In the genomic region with DNA sequence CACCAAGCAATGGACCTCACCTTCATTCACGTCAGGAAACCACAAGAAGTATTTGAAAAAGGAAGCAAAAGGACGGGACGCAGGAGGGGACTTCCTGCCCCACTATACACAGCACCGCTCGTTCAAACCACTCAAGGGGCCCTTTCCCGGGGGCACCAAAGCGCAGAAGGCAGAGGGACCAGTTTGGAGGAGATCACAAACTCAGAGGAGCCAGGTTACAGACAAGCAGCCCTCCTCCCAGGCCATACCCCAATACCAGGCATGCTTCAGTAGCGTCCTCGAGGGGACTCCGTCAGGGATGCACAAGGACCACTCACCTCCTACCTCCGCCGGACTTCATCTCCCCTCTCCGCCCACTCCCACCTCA, we compare ENCODE assay signal across 8 cellular contexts. TPM values are rescaled to one million over a fixed set of nuclear protein-coding genes. Genes with fewer than 3 reads are reported as not detected.
DNase-seq lines count a peak whose midpoint lies in the region; ATAC-seq, FAIRE-seq and TF ChIP-seq lines count a peak whose summit lies in the region.

No MANE protein-coding gene starts in this region.

- H3K27me3 ChIP-seq in esophagus squamous epithelium (no peaks in the 10 kb centered on the region), ovary (no peaks in the 10 kb centered on the region)

- POLR2A ChIA-PET in A549 (lab: Yijun Ruan, JAX) = interaction anchor here (0.5 to 2.4 kb wide), 4 partner anchors 10 to 33 kb away, joined by 3 to 12 read pairs (median 8); partner anchors contain the start of genes CREB3L4, JTB and RPS27

- H3K4me3 ChIP-seq in A549 (peak overlapping the region; percentile 94), esophagus squamous epithelium (peak overlapping the region; percentile 89 to 98 (median 92)), ovary (peak overlapping the region; percentile 72)

- H3K9me3 ChIP-seq in A549 (no peaks in the 10 kb centered on the region), esophagus squamous epithelium (no peaks in the 10 kb centered on the region), ovary (no peaks in the 10 kb centered on the region)

- H3K27ac ChIP-seq in A549 (peak overlapping the region; percentile 92 to 95), esophagus squamous epithelium (peak overlapping the region; percentile 95 to 97 (median 96)), ovary (peak overlapping the region in 1 of 2 donors; percentile 71)

- peak overlapping the region; percentile 90 for H3K4me2 ChIP-seq in A549

- WGBS in A549 (ENCODE audit: missing lambda C conversion rate) = 2% methylated on average over 13 of the region's 13 CpGs
- WGBS in esophagus squamous epithelium, 2 donors = 0% methylated on average over 8 to 13 of the region's 13 CpGs
- 0% methylated on average over 13 of the region's 13 CpGs for WGBS in ovary, 3 donors

- H3K4me1 ChIP-seq in A549 (peaks cover 32% of the 10 kb centered on the region), esophagus squamous epithelium (peaks cover 33 to 79% (median 42%) of the 10 kb centered on the region in 3 donors), ovary (ENCODE audit: insufficient read depth) (peaks cover 31% of the 10 kb centered on the region)

- no peak for DNase-seq in A549 (ENCODE audit: low read depth in 1 of 2, low spot score in 1 of 2)
- DNase-seq in activated CD4-positive, CD25-positive, alpha-beta regulatory T cell treated with anti-CD3 and anti-CD28 coated beads, Interleukin-2, amount 50 U/mL, for 72 hours = peak; percentile 49
- DNase-seq in esophagus squamous epithelium (lab: John Stamatoyannopoulos, UW) = no peak
- DNase-seq in ovary = no peak
- DNase-seq in GDM1 (lab: John Stamatoyannopoulos, UW) = no peak
- DNase-seq in globus pallidus (ENCODE audit: low spot score) = no peak

- intact Hi-C loops in esophagus squamous epithelium (cut with DNase I) (no loop called here), ovary (cut with DNase I) (loop anchor here in 1 of 4 donors (10.0 kb wide), 1 partner anchor 163 kb away; no protein-coding TSS in a partner anchor)

- no peak for FAIRE-seq in A549 (lab: Jason Lieb, UNC)

- CTCF ChIA-PET in A549 (lab: Yijun Ruan, JAX) = interaction anchor here (0.9 to 7.5 kb wide), 5 partner anchors 10 to 160 kb away, joined by 3 to 75 read pairs (median 5); partner anchors contain the start of genes CREB3L4, DENND4B and RAB13

- no peak for TF ChIP-seq EP300 in A549 (IDR thresholded peaks at IDR 0.05)
- TF ChIP-seq EP300 in ovary (IDR thresholded peaks at IDR 0.05) = no peak

- H3K36me3 ChIP-seq in esophagus squamous epithelium (peaks cover 17 to 50% (median 23%) of the 10 kb centered on the region in 3 donors), ovary (no peaks in the 10 kb centered on the region)

- TF ChIP-seq CTCF in A549 (IDR thresholded peaks at IDR 0.05) (no peak; the same call in 2 of the 3 replicates), esophagus squamous epithelium (IDR thresholded peaks at IDR 0.05) (no peak), ovary (IDR thresholded peaks at IDR 0.05) (no peak)

- ATAC-seq in A549 (peak; percentile 39 to 47), GM18868 (IDR thresholded peaks at IDR 0.05; ENCODE audit: unreplicated experiment) (peak; percentile 16), HG03432 (IDR thresholded peaks at IDR 0.05; ENCODE audit: unreplicated experiment) (peak; percentile 11)

- TF ChIP-seq RAD21 in A549 (conservative IDR thresholded peaks at IDR 0.05 in 1 of 2, IDR thresholded peaks at IDR 0.05 in 1 of 2) = no peak

- TF ChIP-seq POLR2A in A549 (IDR thresholded peaks at IDR 0.05; ENCODE audit: low read length) = no peak
- TF ChIP-seq POLR2A in esophagus squamous epithelium (IDR thresholded peaks at IDR 0.05) = no peak
- TF ChIP-seq POLR2A in ovary (IDR thresholded peaks at IDR 0.05) = no peak

TF ChIP-seq in A549, 52 proteins besides CTCF, POLR2A, EP300 and RAD21 (continues in another document):
- no peak for TF ChIP-seq RNF2 (IDR thresholded peaks at IDR 0.05; ENCODE audit: borderline replicate concordance, low read depth)
- no peak for TF ChIP-seq REST (IDR thresholded peaks at IDR 0.05)
- no peak for TF ChIP-seq HOXB13 (CRISPR knock-in tag; IDR thresholded peaks at IDR 0.05; ENCODE audit: low read depth)
- TF ChIP-seq HEYL (CRISPR knock-in tag; IDR thresholded peaks at IDR 0.05) = no peak
- TF ChIP-seq FOSB (CRISPR knock-in tag; IDR thresholded peaks at IDR 0.05) = no peak
- TF ChIP-seq BHLHE40 (IDR thresholded peaks at IDR 0.05; ENCODE audit: low read depth, low read length) = no peak
- TF ChIP-seq EHMT2 (IDR thresholded peaks at IDR 0.05; ENCODE audit: low read depth) = no peak
- no peak for TF ChIP-seq MAZ (IDR thresholded peaks at IDR 0.05; ENCODE audit: borderline replicate concordance, low read depth, low read length)
- TF ChIP-seq KDM5A (IDR thresholded peaks at IDR 0.05) = no peak
- no peak for TF ChIP-seq HDAC2 (IDR thresholded peaks at IDR 0.05)
- no peak for TF ChIP-seq FOXS1 (CRISPR knock-in tag; IDR thresholded peaks at IDR 0.05)

RNA-seq across cellular contexts. Expression of gene CRTC2, which starts 0.7 kb away (rescaled TPM):
- polyA plus RNA-seq in A549 (2011; rRNA removed) (19.7 and 23.9 TPM in 2 replicates), A549 (2017; fragmentation: RNase III; extraction: RNeasy Plus Mini Kit Qiagen cat#74134 plus additional on column Dnase treatment) (19.1 to 22.3 TPM (median 21.6 TPM) in 3 replicates), ovary (10 to 100 TPM; 20.3 to 44.6 TPM)
- polyA plus RNA-seq in A549 (2012; cell fraction: cytosol; rRNA removed) = 18.3 and 23.3 TPM in 2 replicates
- polyA plus RNA-seq in A549 (2012; cell fraction: nucleus; rRNA removed) = 48.0 and 61.6 TPM in 2 replicates
- 55.1 and 61.7 TPM in 2 replicates for polyA minus RNA-seq in A549 (2011; rRNA and poly(A)+ RNA removed)
- total RNA-seq in esophagus squamous epithelium (10 to 100 TPM in 1 of 4 donors, 1 to 10 TPM in 3; 7.5 to 13.2 (median 8.0) TPM), ovary (10 to 100 TPM; 19.2 to 52.5 (median 37.9) TPM)

RNA-seq across cellular contexts. Expression of gene SLC39A1, which starts 5.6 kb away (rescaled TPM):
- polyA plus RNA-seq in A549 (2011; rRNA removed) (80.6 and 90.8 TPM in 2 replicates), A549 (2017; fragmentation: RNase III; extraction: RNeasy Plus Mini Kit Qiagen cat#74134 plus additional on column Dnase treatment) (95.6 to 108 TPM (median 104 TPM) in 3 replicates), ovary (100 to 1,000 TPM in 1 of 2 donors, 10 to 100 TPM in 1; 83.6 to 121 TPM)
- 87.4 and 122 TPM in 2 replicates for polyA plus RNA-seq in A549 (2012; cell fraction: cytosol; rRNA removed)
- polyA plus RNA-seq in A549 (2012; cell fraction: nucleus; rRNA removed) = 92.1 and 95.1 TPM in 2 replicates
- 58.9 and 67.1 TPM in 2 replicates for polyA minus RNA-seq in A549 (2011; rRNA and poly(A)+ RNA removed)
- total RNA-seq in esophagus squamous epithelium (10 to 100 TPM; 42.5 to 74.2 (median 58.8) TPM), ovary (10 to 100 TPM; 59.3 to 83.7 (median 67.2) TPM)

RNA-seq across cellular contexts. Expression of gene CREB3L4, which starts 10.0 kb away (rescaled TPM):
- polyA plus RNA-seq in A549 (2011; rRNA removed) (14.3 and 18.0 TPM in 2 replicates), A549 (2017; fragmentation: RNase III; extraction: RNeasy Plus Mini Kit Qiagen cat#74134 plus additional on column Dnase treatment) (6.5 to 11.7 TPM (median 10.1 TPM) in 3 replicates), ovary (10 to 100 TPM; 17.6 to 27.2 TPM)
- 13.4 and 15.5 TPM in 2 replicates for polyA plus RNA-seq in A549 (2012; cell fraction: cytosol; rRNA removed)
- 20.4 and 22.4 TPM in 2 replicates for polyA plus RNA-seq in A549 (2012; cell fraction: nucleus; rRNA removed)
- 13.2 and 17.2 TPM in 2 replicates for polyA minus RNA-seq in A549 (2011; rRNA and poly(A)+ RNA removed)
- total RNA-seq in esophagus squamous epithelium (10 to 100 TPM in 1 of 4 donors, 1 to 10 TPM in 3; 3.7 to 14.4 (median 8.1) TPM), ovary (10 to 100 TPM; 10.5 to 24.9 (median 14.9) TPM)

RNA-seq across cellular contexts. Expression of gene DENND4B, which starts 11.2 kb away (rescaled TPM):
- polyA plus RNA-seq in A549 (2011; rRNA removed) (18.7 and 24.1 TPM in 2 replicates), A549 (2017; fragmentation: RNase III; extraction: RNeasy Plus Mini Kit Qiagen cat#74134 plus additional on column Dnase treatment) (37.0 to 44.0 TPM (median 43.3 TPM) in 3 replicates), ovary (10 to 100 TPM; 20.9 to 29.6 TPM)
- polyA plus RNA-seq in A549 (2012; cell fraction: cytosol; rRNA removed) = 35.9 and 47.7 TPM in 2 replicates
- 219 and 307 TPM in 2 replicates for polyA plus RNA-seq in A549 (2012; cell fraction: nucleus; rRNA removed)
- polyA minus RNA-seq in A549 (2011; rRNA and poly(A)+ RNA removed) = 32.5 and 43.4 TPM in 2 replicates
- total RNA-seq in esophagus squamous epithelium (10 to 100 TPM in 3 of 4 donors, 1 to 10 TPM in 1; 5.9 to 31.7 (median 14.1) TPM), ovary (10 to 100 TPM; 21.3 to 83.1 (median 57.3) TPM)

RNA-seq across cellular contexts. Expression of gene JTB, which starts 19.7 kb away (rescaled TPM):
- polyA plus RNA-seq in A549 (2011; rRNA removed) (162 and 178 TPM in 2 replicates), A549 (2017; fragmentation: RNase III; extraction: RNeasy Plus Mini Kit Qiagen cat#74134 plus additional on column Dnase treatment) (103 to 106 TPM (median 103 TPM) in 3 replicates), ovary (100 to 1,000 TPM in 1 of 2 donors, 10 to 100 TPM in 1; 77.5 to 150 TPM)
- 170 and 197 TPM in 2 replicates for polyA plus RNA-seq in A549 (2012; cell fraction: cytosol; rRNA removed)
- 101 and 105 TPM in 2 replicates for polyA plus RNA-seq in A549 (2012; cell fraction: nucleus; rRNA removed)
- 49.3 and 50.3 TPM in 2 replicates for polyA minus RNA-seq in A549 (2011; rRNA and poly(A)+ RNA removed)
- total RNA-seq in esophagus squamous epithelium (100 to 1,000 TPM; 144 to 225 (median 204) TPM), ovary (100 to 1,000 TPM in 2 of 7 donors, 10 to 100 TPM in 5; 82.7 to 207 (median 88.6) TPM)
